Comparison of ENCODE assay signal across 8 cellular contexts in the genomic region with DNA sequence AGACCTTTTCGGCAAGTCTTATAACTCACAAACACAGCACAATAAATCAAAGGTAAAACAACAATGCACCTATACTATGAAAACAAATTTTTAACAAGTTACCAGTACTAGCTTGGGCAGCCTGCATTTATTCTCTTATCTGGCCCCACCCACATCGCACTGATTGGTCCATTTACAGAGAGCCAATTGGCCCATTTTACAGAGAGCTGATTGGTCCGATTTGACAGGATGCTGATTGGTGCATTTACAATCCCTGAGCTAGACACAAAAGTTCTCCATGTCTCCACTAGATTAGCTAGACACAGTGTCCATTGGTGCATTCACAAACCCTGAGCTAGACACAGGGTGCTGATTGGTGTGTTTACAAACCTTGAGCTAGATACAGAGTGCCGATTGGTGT. TPM values are rescaled to one million over a fixed set of nuclear protein-coding genes. Genes with fewer than 3 reads are reported as not detected.
DNase-seq lines count a peak whose midpoint lies in the region; ATAC-seq, FAIRE-seq and TF ChIP-seq lines count a peak whose summit lies in the region.
"Not testable (repeated sequence)": the region's sequence is repeated elsewhere in the genome, so short reads cannot be mapped to it uniquely, and the experiment has no call there.
"Had no signal": no experiment of that assay in that cellular context is flagged by ENCODE, and none has a peak within 500 bp of the region (broad histone marks: within the 10 kb centered on the region; RNA-seq: fewer than 3 reads in every experiment).

No MANE protein-coding gene starts in this region.

- not testable (repeated sequence) for H3K27me3 ChIP-seq in K562 (ENCODE audit: control insufficient read depth in 2 of 2, insufficient read depth in 2 of 2, low read length in 2 of 2); HepG2 (ENCODE audit: control insufficient read depth in 1 of 2, insufficient read depth in 2 of 2, low read length in 2 of 2); testis

- DNase-seq in DMS53 (lab: John Stamatoyannopoulos, UW) (peak; percentile 8), NAMALWA (ENCODE audit: low spot score) (peak; percentile 20), erythroblast (lab: John Stamatoyannopoulos, UW) (peak; percentile 24 to 27), HepG2 (ENCODE audit: low spot score) (peak; percentile 29), testis (peak; percentile 83)
- DNase-seq in WTC11 (ENCODE audit: low spot score); K562 (ENCODE audit: extremely low read depth in 1 of 4, low spot score in 3 of 4): not testable (repeated sequence)

- H3K27ac Mint-ChIP-seq in WTC11, result not testable (repeated sequence)

- not testable (repeated sequence) for H3K9me3 ChIP-seq in K562 (replicated peaks; ENCODE audit: control insufficient read depth, insufficient read depth, low read depth, low read length); HepG2 (ENCODE audit: low read length); testis

- TF ChIP-seq POLR2A in K562 (conservative IDR thresholded peaks at IDR 0.05); erythroblast (IDR thresholded peaks at IDR 0.05; ENCODE audit: low read length); HepG2 (IDR thresholded peaks at IDR 0.05; ENCODE audit: insufficient read depth in 1 of 2, low read depth in 2 of 2, low read length in 2 of 2); testis (IDR thresholded peaks at IDR 0.05): not testable (repeated sequence)

- not testable (repeated sequence) for H3K4me3 Mint-ChIP-seq in WTC11

- not testable (repeated sequence) for FAIRE-seq in K562 (lab: Jason Lieb, UNC)
- FAIRE-seq in HepG2 (lab: Jason Lieb, UNC), result peak; percentile 15

- H3K36me3 Mint-ChIP-seq in WTC11, result not testable (repeated sequence)

- TF ChIP-seq RAD21 in K562 (CRISPR knock-in tag; conservative IDR thresholded peaks at IDR 0.05 in 1 of 2, IDR thresholded peaks at IDR 0.05 in 1 of 2); HepG2 (CRISPR knock-in tag; IDR thresholded peaks at IDR 0.05): not testable (repeated sequence)

- 80% methylated on average over 4 of the region's 4 CpGs for WGBS in K562 (ENCODE audit: insufficient coverage, low coverage, missing lambda C conversion rate)
- WGBS in HepG2 (ENCODE audit: low lambda C conversion rate), result 57% methylated on average over 4 of the region's 4 CpGs
- WGBS in testis, 2 donors, result 87 to 88% methylated on average over 4 of the region's 4 CpGs

- H3K4me2 ChIP-seq in K562 (ENCODE audit: insufficient read depth, low read length), result not testable (repeated sequence)
- peak overlapping the region; percentile 16; the same call in 1 of the 2 replicates for H3K4me2 ChIP-seq in HepG2 (ENCODE audit: low read depth, low read length)

- not testable (repeated sequence) for H3K9me1 ChIP-seq in K562 (ENCODE audit: control insufficient read depth, insufficient read depth, low read length)

- H3K4me1 ChIP-seq in K562 (replicated peaks in 1 of 2; ENCODE audit: control insufficient read depth in 2 of 2, insufficient read depth in 2 of 2, low read length in 2 of 2); HepG2 (ENCODE audit: insufficient read depth, low read length); testis: not testable (repeated sequence)

- not testable (repeated sequence) for H3K27ac ChIP-seq in K562 (ENCODE audit: extremely low read depth, low read depth, low read length); HepG2 (ENCODE audit: extremely low read length, insufficient read depth, low read length); testis

- not testable (repeated sequence) for ATAC-seq in WTC11, K562
- ATAC-seq in HepG2, result peak; percentile 25; the same call in 2 of the 3 replicates

- CTCF ChIA-PET in WTC11 (lab: Charles Lee), result interaction anchor here (0.6 kb wide), 1 partner anchor 588 kb away, joined by 3 read pairs; no protein-coding TSS in a partner anchor
- CTCF ChIA-PET in K562 (lab: Yijun Ruan, JAX; ENCODE audit: low intra/inter-chr PET ratio); HepG2 (lab: Yijun Ruan, JAX; ENCODE audit: low intra/inter-chr PET ratio, low total read pairs): not testable (repeated sequence)

- H3K4me3 ChIP-seq in K562; HepG2 (replicated peaks in 1 of 3; ENCODE audit: insufficient read depth in 1 of 3, low read depth in 2 of 3, low read length in 3 of 3); testis: not testable (repeated sequence)

- BruUV-seq in K562 (replicated peaks; lab: Mats Ljungman, UMichigan); HepG2 (replicated peaks; lab: Mats Ljungman, UMichigan): not testable (repeated sequence)

- TF ChIP-seq EP300 in K562 (IDR thresholded peaks at IDR 0.05; ENCODE audit: low read length); HepG2 (IDR thresholded peaks at IDR 0.05; ENCODE audit: low read depth in 2 of 2, low read length in 2 of 2); HepG2 (CRISPR knock-in tag; IDR thresholded peaks at IDR 0.05; ENCODE audit: borderline replicate concordance): not testable (repeated sequence)

- not testable (repeated sequence) for H3K36me3 ChIP-seq in K562 (ENCODE audit: control insufficient read depth, insufficient read depth, low read length); HepG2 (replicated peaks in 1 of 2; ENCODE audit: control insufficient read depth in 1 of 2, insufficient read depth in 2 of 2, low read length in 2 of 2); testis (ENCODE audit: low read depth, missing control alignments)

- H3K9ac ChIP-seq in K562 (ENCODE audit: insufficient read depth in 1 of 2, low read depth in 2 of 2, low read length in 2 of 2); HepG2 (ENCODE audit: insufficient read depth, low read depth, low read length): not testable (repeated sequence)

- POLR2A ChIA-PET in WTC11 (lab: Charles Lee), result not testable (repeated sequence)
- POLR2A ChIA-PET in K562 (lab: Yijun Ruan, JAX), result interaction anchor here (0.8 to 1.2 kb wide), 2 partner anchors 63 to 122 kb away, joined by 3 to 5 read pairs; no protein-coding TSS in a partner anchor
- POLR2A ChIA-PET in HepG2 (lab: Yijun Ruan, JAX), result interaction anchor here (0.9 kb wide), 2 partner anchors 10 to 24 kb away, joined by 3 read pairs; no protein-coding TSS in a partner anchor

- not testable (repeated sequence) for H4K20me1 ChIP-seq in K562 (replicated peaks; ENCODE audit: control insufficient read depth, insufficient read depth, low read length); HepG2 (ENCODE audit: insufficient read depth, low read length)

- H3K9me3 Mint-ChIP-seq in WTC11, result not testable (repeated sequence)

- H3K79me2 ChIP-seq in K562 (ENCODE audit: control insufficient read depth, insufficient read depth, low read length); HepG2 (ENCODE audit: insufficient read depth, low read length): not testable (repeated sequence)

- not testable (repeated sequence) for H2AFZ ChIP-seq in K562 (ENCODE audit: low read depth, low read length); HepG2 (ENCODE audit: low read length)

- TF ChIP-seq CTCF in WTC11 (IDR thresholded peaks at IDR 0.05); K562 (IDR thresholded peaks at IDR 0.05 in 2 of 3, conservative IDR thresholded peaks at IDR 0.05 in 1 of 3; ENCODE audit: insufficient read depth in 2 of 3, low read depth in 1 of 3, low read length in 3 of 3); HepG2 (CRISPR knock-in tag; IDR thresholded peaks at IDR 0.05); testis (IDR thresholded peaks at IDR 0.05): not testable (repeated sequence)

- in situ Hi-C loops in K562 (cut with MboI); HepG2 (cut with HindIII; ENCODE audit: extremely low pct_ligation_motif_present, low pct_unique_long_range_greater_than_20kb): not testable (repeated sequence)

- not testable (repeated sequence) for H3K27me3 Mint-ChIP-seq in WTC11 (ENCODE audit: low read depth)

- intact Hi-C loops in K562 (cut with micrococcal nuclease); HepG2 (cut with micrococcal nuclease; ENCODE audit: unreplicated experiment); testis (cut with DNase I; ENCODE audit: low total_unique reads): not testable (repeated sequence)

- not testable (repeated sequence) for H3K4me1 Mint-ChIP-seq in WTC11

RNA-seq across cellular contexts. Expression of gene KIF13A, which starts 23.1 kb away (rescaled TPM):
- 27.8 to 32.7 TPM (median 27.8 TPM) in 3 replicates for total RNA-seq in WTC11 (2021)
- total RNA-seq in K562 (2011; cell fraction: chromatin; rRNA removed; ENCODE audit: low replicate concordance), result 104 and 140 TPM in 2 replicates
- 46.7 and 52.6 TPM in 2 replicates for total RNA-seq in K562 (2011; cell fraction: nucleolus; rRNA removed)
- total RNA-seq in K562 (2011; cell fraction: nucleoplasm; rRNA removed), result 47.2 and 119 TPM in 2 replicates
- total RNA-seq in K562 (2014; rRNA removed), result 21.0 and 30.1 TPM in 2 replicates
- 37.5 and 39.3 TPM in 2 replicates for total RNA-seq in K562 (2014; rRNA removed; fragmentation: Illumina TruSeq; extraction: Trizol)
- 43.2 and 44.3 TPM in 2 replicates for total RNA-seq in K562 (2015; rRNA removed; fragmentation: Illumina TruSeq; extraction: Trizol)
- total RNA-seq in K562 (2021), result 30.1 and 33.8 TPM in 2 replicates
- 29.5 and 31.8 TPM in 2 replicates for polyA plus RNA-seq in K562 (2011; rRNA removed)
- 15.8 and 22.8 TPM in 2 replicates for polyA plus RNA-seq in K562 (2011; cell fraction: cytosol; rRNA removed)
- polyA plus RNA-seq in K562 (2011; cell fraction: nucleus; rRNA removed), result 33.0 and 34.3 TPM in 2 replicates
- 25.3 and 25.9 TPM in 2 replicates for polyA plus RNA-seq in K562 (2012)
- 28.2 and 29.7 TPM in 2 replicates for polyA plus RNA-seq in K562 (2014; fragmentation: Illumina TruSeq; extraction: Trizol)
- polyA plus RNA-seq in K562 (2014; fragmentation: Nextera tagmentation; extraction: Ambion mirVana), result 1 to 10 TPM; 3.6 to 4.3 TPM
- polyA plus RNA-seq in K562 (2014; rRNA removed), result 22.5 and 22.6 TPM in 2 replicates
- polyA minus RNA-seq in K562 (2011; rRNA and poly(A)+ RNA removed), result 58.2 and 66.9 TPM in 2 replicates
- 27.8 and 31.0 TPM in 2 replicates for polyA minus RNA-seq in K562 (2011; cell fraction: cytosol; rRNA and poly(A)+ RNA removed)
- polyA minus RNA-seq in K562 (2011; cell fraction: nucleus; rRNA and poly(A)+ RNA removed), result 52.9 and 92.3 TPM in 2 replicates
- total RNA-seq in HepG2 (2016; rRNA removed; fragmentation: Illumina TruSeq; extraction: Trizol), result 37.2 and 48.3 TPM in 2 replicates
- 12.1 and 13.7 TPM in 2 replicates for total RNA-seq in HepG2 (2016; cell fraction: cytosol; rRNA removed; fragmentation: Illumina TruSeq; extraction: Trizol; ENCODE audit: low read depth)
- 35.4 and 47.0 TPM in 2 replicates for total RNA-seq in HepG2 (2016; cell fraction: insoluble cytoplasmic fraction; rRNA removed; fragmentation: Illumina TruSeq; extraction: Trizol)
- 23.2 and 29.0 TPM in 2 replicates for total RNA-seq in HepG2 (2016; cell fraction: membrane; rRNA removed; fragmentation: Illumina TruSeq; extraction: Trizol)
- total RNA-seq in HepG2 (2016; cell fraction: nucleus; rRNA removed; fragmentation: Illumina TruSeq; extraction: Trizol), result 37.1 and 42.5 TPM in 2 replicates
- polyA plus RNA-seq in HepG2 (2011; rRNA removed), result 19.5 and 21.1 TPM in 2 replicates
- polyA plus RNA-seq in HepG2 (2011; cell fraction: cytosol; rRNA removed), result 14.7 and 19.5 TPM in 2 replicates
- polyA plus RNA-seq in HepG2 (2011; cell fraction: nucleus; rRNA removed), result 16.8 and 17.7 TPM in 2 replicates
- polyA plus RNA-seq in HepG2 (2012), result 17.5 and 22.9 TPM in 2 replicates
- 12.4 and 13.8 TPM in 2 replicates for polyA plus RNA-seq in HepG2 (2016; cell fraction: cytosol; fragmentation: Illumina TruSeq; extraction: Trizol; ENCODE audit: low read depth)
- 33.5 and 35.2 TPM in 2 replicates for polyA plus RNA-seq in HepG2 (2016; cell fraction: insoluble cytoplasmic fraction; fragmentation: Illumina TruSeq; extraction: Trizol; ENCODE audit: low read depth)
- polyA plus RNA-seq in HepG2 (2016; cell fraction: membrane; fragmentation: Illumina TruSeq; extraction: Trizol; ENCODE audit: low read depth), result 17.4 and 21.2 TPM in 2 replicates
- 32.6 and 33.2 TPM in 2 replicates for polyA plus RNA-seq in HepG2 (2016; cell fraction: nucleus; fragmentation: Illumina TruSeq; extraction: Trizol; ENCODE audit: insufficient read depth, low read depth)
- polyA minus RNA-seq in HepG2 (2011; rRNA and poly(A)+ RNA removed; ENCODE audit: low replicate concordance), result 22.0 and 49.6 TPM in 2 replicates
- 22.4 TPM in 2 replicates for polyA minus RNA-seq in HepG2 (2011; cell fraction: cytosol; rRNA and poly(A)+ RNA removed)
- 55.1 and 57.9 TPM in 2 replicates for polyA minus RNA-seq in HepG2 (2011; cell fraction: nucleus; rRNA and poly(A)+ RNA removed)
- 10 to 100 TPM; 27.7 to 28.7 TPM for total RNA-seq in testis
- 20.8 TPM for polyA plus RNA-seq in testis (ENCODE audit: insufficient read depth, low read depth, low replicate concordance)
- polyA plus RNA-seq: CD4-positive, CD25-positive, alpha-beta regulatory T cell had no signal
